13 cellular contexts compared by ENCODE assay signal in genomic region chr6:79034865-79035264, GRCh38. TPM values are rescaled to one million over a fixed set of nuclear protein-coding genes. Genes with fewer than 3 reads are reported as not detected.
A peak's percentile ranks its signal among the peaks of the same experiment; 100 is the strongest.
DNase-seq lines count a peak whose midpoint lies in the region; ATAC-seq and TF ChIP-seq lines count a peak whose summit lies in the region.
"Had no signal": no experiment of that assay in that cellular context is flagged by ENCODE, and none has a peak within 500 bp of the region (broad histone marks: within the 10 kb centered on the region; RNA-seq: fewer than 3 reads in every experiment).

No MANE protein-coding gene starts in this region.

- DNase-seq in activated CD4-positive, alpha-beta T cell treated with anti-CD3 and anti-CD28 coated beads for 36 hours: peak; percentile 34
- DNase-seq in activated CD4-positive, alpha-beta T cell treated with anti-CD3 and anti-CD28 coated beads, Interleukin-2, amount 10 ng/mL, durations not matched to agents 7 days and 5 days: no peak
- peak; percentile 16 for DNase-seq in GM23248
- peak; percentile 46 for DNase-seq in epithelial cell of proximal tubule (ENCODE audit: low read depth)
- no peak for DNase-seq in SHP77 treated with DMSO at 0.1 percent for 48 hours (lab: John Stamatoyannopoulos, UW)
- DNase-seq in naive thymus-derived CD8-positive, alpha-beta T cell: no peak
- DNase-seq in SIG-M5 treated with dmso at 0.1 percent for 504 hours (lab: John Stamatoyannopoulos, UW; ENCODE audit: unreplicated experiment): no peak
- DNase-seq: adrenal gland, Calu3, uterus had no signal

- no peaks in the 10 kb centered on the region for H3K27me3 ChIP-seq in GM23248 (replicated peaks; ENCODE audit: insufficient read depth)
- H3K27me3 ChIP-seq: adrenal gland, right atrium auricular region, uterus had no signal

- CTCF ChIA-PET in activated CD4-positive, alpha-beta T cell treated with anti-CD3 and anti-CD28 coated beads for 36 hours (lab: Charles Lee): interaction anchor here (1.0 to 1.7 kb wide), 2 partner anchors 14 to 26 kb away, joined by 3 to 4 read pairs; no protein-coding TSS in a partner anchor
- CTCF ChIA-PET in activated CD4-positive, alpha-beta T cell treated with anti-CD3 and anti-CD28 coated beads, Interleukin-2, amount 10 ng/mL, durations not matched to agents 7 days and 5 days (lab: Charles Lee): interaction anchor here (1.5 to 2.1 kb wide), 2 partner anchors 9 to 15 kb away, joined by 4 to 7 read pairs; no protein-coding TSS in a partner anchor

- in situ Hi-C loops in GM23248 (cut with MboI): no loop called here

- 32 to 37% methylated on average over 2 of the region's 2 CpGs for WGBS in GM23248 (ENCODE audit: low coverage in 1 of 2, low lambda C conversion rate in 2 of 2, missing lambda C conversion rate in 2 of 2), 2 experiments

- H3K4me3 ChIP-seq in GM23248 (no peak overlapping the region), epithelial cell of proximal tubule (ENCODE audit: low read depth, low read length) (no peak overlapping the region)
- H3K4me3 ChIP-seq: adrenal gland, right atrium auricular region, uterus had no signal

- H2AFZ ChIP-seq in GM23248: no peak overlapping the region

- peaks cover 70% of the 10 kb centered on the region for H3K4me1 Mint-ChIP-seq in activated CD4-positive, alpha-beta T cell treated with anti-CD3 and anti-CD28 coated beads for 36 hours
- H3K4me1 Mint-ChIP-seq in activated CD4-positive, alpha-beta T cell treated with anti-CD3 and anti-CD28 coated beads, Interleukin-2, amount 10 ng/mL, durations not matched to agents 7 days and 5 days: peaks cover 27% of the 10 kb centered on the region
- H3K4me1 Mint-ChIP-seq in naive thymus-derived CD8-positive, alpha-beta T cell: peaks cover 35 to 62% (median 54%) of the 10 kb centered on the region in 4 donors

- H3K27ac ChIP-seq in GM23248: no peak overlapping the region
- H3K27ac ChIP-seq: adrenal gland, right atrium auricular region, uterus, VCaP had no signal

- intact Hi-C loops in activated CD4-positive, alpha-beta T cell treated with anti-CD3 and anti-CD28 coated beads for 36 hours (cut with DNase I, micrococcal nuclease): loop anchor here in 1 of 2 experiments (1.0 to 5.0 kb wide), 2 partner anchors 36 to 302 kb away; no protein-coding TSS in a partner anchor

- peaks cover 25% of the 10 kb centered on the region for H3F3A ChIP-seq in GM23248 (ENCODE audit: insufficient read depth)

- no peak for TF ChIP-seq CTCF in epithelial cell of proximal tubule (conservative IDR thresholded peaks at IDR 0.05; ENCODE audit: low read depth, low read length)

- no peaks in the 10 kb centered on the region for H3K9me3 ChIP-seq in GM23248 (ENCODE audit: low read depth)
- H3K9me3 ChIP-seq: adrenal gland, right atrium auricular region, uterus had no signal

- H3K4me1 ChIP-seq in GM23248 (ENCODE audit: insufficient read depth): peaks cover 30% of the 10 kb centered on the region
- H3K4me1 ChIP-seq: right atrium auricular region, uterus had no signal

- H3K4me3 Mint-ChIP-seq in activated CD4-positive, alpha-beta T cell treated with anti-CD3 and anti-CD28 coated beads for 36 hours: no peak overlapping the region
- H3K4me3 Mint-ChIP-seq in activated CD4-positive, alpha-beta T cell treated with anti-CD3 and anti-CD28 coated beads, Interleukin-2, amount 10 ng/mL, durations not matched to agents 7 days and 5 days: no peak overlapping the region
- H3K4me3 Mint-ChIP-seq in naive thymus-derived CD8-positive, alpha-beta T cell: no peak overlapping the region

- peak; percentile 97 for ATAC-seq in activated CD4-positive, alpha-beta T cell treated with anti-CD3 and anti-CD28 coated beads for 36 hours
- ATAC-seq in HG03521 (IDR thresholded peaks at IDR 0.05; ENCODE audit: unreplicated experiment): peak; percentile 53
- ATAC-seq in naive thymus-derived CD8-positive, alpha-beta T cell: no peak

- H3K9ac ChIP-seq in GM23248: no peak overlapping the region

- peaks cover 3% of the 10 kb centered on the region; the same call in 1 of the 2 replicates for H4K20me1 ChIP-seq in GM23248 (ENCODE audit: insufficient read depth)

- peak overlapping the region; percentile 72 for H3K27ac Mint-ChIP-seq in activated CD4-positive, alpha-beta T cell treated with anti-CD3 and anti-CD28 coated beads for 36 hours
- no peak overlapping the region for H3K27ac Mint-ChIP-seq in activated CD4-positive, alpha-beta T cell treated with anti-CD3 and anti-CD28 coated beads, Interleukin-2, amount 10 ng/mL, durations not matched to agents 7 days and 5 days
- H3K27ac Mint-ChIP-seq in naive thymus-derived CD8-positive, alpha-beta T cell: peak overlapping the region in 2 of 10 donors; percentile 43 to 90

- H3K27me3 Mint-ChIP-seq in activated CD4-positive, alpha-beta T cell treated with anti-CD3 and anti-CD28 coated beads for 36 hours: no peaks in the 10 kb centered on the region
- no peaks in the 10 kb centered on the region for H3K27me3 Mint-ChIP-seq in activated CD4-positive, alpha-beta T cell treated with anti-CD3 and anti-CD28 coated beads, Interleukin-2, amount 10 ng/mL, durations not matched to agents 7 days and 5 days
- H3K27me3 Mint-ChIP-seq in naive thymus-derived CD8-positive, alpha-beta T cell: no peaks in the 10 kb centered on the region

- no peaks in the 10 kb centered on the region for H3K36me3 ChIP-seq in GM23248 (ENCODE audit: low read depth)
- H3K36me3 ChIP-seq: uterus had no signal

- POLR2A ChIA-PET in activated CD4-positive, alpha-beta T cell treated with anti-CD3 and anti-CD28 coated beads for 36 hours (lab: Charles Lee): interaction anchor here (0.9 to 1.9 kb wide), 2 partner anchors 42 to 43 kb away, joined by 3 to 6 read pairs; partner anchors contain the start of gene PHIP
- POLR2A ChIA-PET in activated CD4-positive, alpha-beta T cell treated with anti-CD3 and anti-CD28 coated beads, Interleukin-2, amount 10 ng/mL, durations not matched to agents 7 days and 5 days (lab: Charles Lee): no interaction called here
- POLR2A ChIA-PET in naive thymus-derived CD8-positive, alpha-beta T cell (lab: Charles Lee): no interaction called here

- H3K4me2 ChIP-seq in GM23248 (ENCODE audit: unreplicated experiment): no peak overlapping the region

- H3K9me2 ChIP-seq in GM23248 (ENCODE audit: insufficient read depth): no peaks in the 10 kb centered on the region

- H3K79me2 ChIP-seq in GM23248 (ENCODE audit: insufficient read depth): peaks cover 38% of the 10 kb centered on the region

- H3K9me3 Mint-ChIP-seq in activated CD4-positive, alpha-beta T cell treated with anti-CD3 and anti-CD28 coated beads for 36 hours (ENCODE audit: low read depth): no peaks in the 10 kb centered on the region
- H3K9me3 Mint-ChIP-seq in activated CD4-positive, alpha-beta T cell treated with anti-CD3 and anti-CD28 coated beads, Interleukin-2, amount 10 ng/mL, durations not matched to agents 7 days and 5 days: no peaks in the 10 kb centered on the region
- no peaks in the 10 kb centered on the region for H3K9me3 Mint-ChIP-seq in naive thymus-derived CD8-positive, alpha-beta T cell

- H3K36me3 Mint-ChIP-seq in activated CD4-positive, alpha-beta T cell treated with anti-CD3 and anti-CD28 coated beads for 36 hours (ENCODE audit: low read depth): peaks cover 61% of the 10 kb centered on the region
- peaks cover 64% of the 10 kb centered on the region for H3K36me3 Mint-ChIP-seq in activated CD4-positive, alpha-beta T cell treated with anti-CD3 and anti-CD28 coated beads, Interleukin-2, amount 10 ng/mL, durations not matched to agents 7 days and 5 days (ENCODE audit: low read depth)
- peaks cover 2 to 68% (median 39%) of the 10 kb centered on the region in 3 donors for H3K36me3 Mint-ChIP-seq in naive thymus-derived CD8-positive, alpha-beta T cell

RNA-seq across cellular contexts. Expression of gene PHIP, which starts 43.2 kb away (rescaled TPM):
- 10 to 100 TPM; 24.8 to 25.5 TPM for total RNA-seq in activated CD4-positive, alpha-beta T cell treated with anti-CD3 and anti-CD28 coated beads for 36 hours
- 10 to 100 TPM; 31.6 to 33.9 TPM for total RNA-seq in activated CD4-positive, alpha-beta T cell treated with anti-CD3 and anti-CD28 coated beads, Interleukin-2, amount 10 ng/mL, durations not matched to agents 7 days and 5 days
- 14.5 and 15.9 TPM in 2 replicates for total RNA-seq in GM23248 (2014; rRNA removed; shearing (Covaris generic))
- polyA plus RNA-seq in GM23248 (2016; fragmentation: Nextera tagmentation; extraction: Ambion mirVana): 7.4 and 9.0 TPM in 2 replicates
- 12.9 and 16.7 TPM in 2 replicates for total RNA-seq in epithelial cell of proximal tubule
- 10 to 100 TPM; 45.6 to 46.8 TPM for total RNA-seq in naive thymus-derived CD8-positive, alpha-beta T cell
- polyA plus RNA-seq in naive thymus-derived CD8-positive, alpha-beta T cell: 10 to 100 TPM in 1 of 3 donors, 1 to 10 TPM in 2; 8.6 to 11.9 (median 9.0) TPM

Comparison
In these comparisons a context has a peak if more than half of its experiments do, and no peak if none do; other contexts are left out.
1. DNase-seq: peak in activated CD4-positive, alpha-beta T cell treated with anti-CD3 and anti-CD28 coated beads for 36 hours (single experiment), GM23248 (single experiment) and epithelial cell of proximal tubule (single experiment); none in activated CD4-positive, alpha-beta T cell treated with anti-CD3 and anti-CD28 coated beads, Interleukin-2, amount 10 ng/mL, durations not matched to agents 7 days and 5 days (single experiment), SHP77 treated with DMSO at 0.1 percent for 48 hours (single experiment), naive thymus-derived CD8-positive, alpha-beta T cell (0 of 10) and SIG-M5 treated with dmso at 0.1 percent for 504 hours (single experiment).
2. ATAC-seq: peak in activated CD4-positive, alpha-beta T cell treated with anti-CD3 and anti-CD28 coated beads for 36 hours (single experiment) and HG03521 (single experiment); none in naive thymus-derived CD8-positive, alpha-beta T cell (0 of 2).